In the genomic region with DNA sequence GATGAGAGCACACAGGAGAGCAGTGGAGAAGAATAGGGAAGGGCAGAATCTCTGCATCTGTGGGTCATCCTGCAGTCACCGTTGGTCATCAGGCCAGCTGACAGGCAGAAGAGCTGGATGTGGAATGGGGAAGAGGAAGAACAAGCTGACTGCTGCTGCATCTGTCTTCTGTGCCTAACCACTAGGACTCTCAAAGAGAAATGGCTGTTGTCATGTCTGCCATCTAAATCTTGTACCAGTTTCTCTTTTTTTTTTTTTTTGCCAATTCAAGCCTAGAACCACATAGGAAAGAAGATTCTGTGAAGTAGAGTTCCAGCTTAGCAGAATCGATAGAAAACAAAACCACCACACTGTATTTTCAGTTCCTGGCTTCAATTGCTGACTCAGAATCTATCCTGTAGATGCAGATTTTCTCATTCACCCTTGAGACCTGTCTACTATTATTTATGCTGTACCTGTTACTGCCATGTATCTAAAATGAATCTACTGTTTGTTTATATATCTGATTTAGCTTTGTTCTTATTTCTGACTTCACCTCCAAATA, we compare ENCODE assay signal across 9 cellular contexts.
DNase-seq lines count a peak whose midpoint lies in the region; ATAC-seq lines count a peak whose summit lies in the region.
"Had no signal": no experiment of that assay in that cellular context is flagged by ENCODE, and none has a peak within 500 bp of the region (broad histone marks: within the 10 kb centered on the region; RNA-seq: fewer than 3 reads in every experiment).

No MANE protein-coding gene starts in this region.

- peak; percentile 23 for DNase-seq in RKO (ENCODE audit: low spot score)
- no peak for DNase-seq in NCI-H2107 treated with DMSO at 0.1 percent for 48 hours (lab: John Stamatoyannopoulos, UW; ENCODE audit: unreplicated experiment)
- no peak for DNase-seq in HCEC 1CT
- DNase-seq in activated CD4-positive, alpha-beta T cell treated with anti-CD3 and anti-CD28 coated beads for 4 hours = no peak
- DNase-seq in dermis blood vessel endothelial cell = no peak
- DNase-seq: anterior cingulate cortex had no signal

- ATAC-seq in GM18858 (IDR thresholded peaks at IDR 0.05; ENCODE audit: unreplicated experiment) = peak; percentile 87
- peak; percentile 87 for ATAC-seq in GM21447 (IDR thresholded peaks at IDR 0.05; ENCODE audit: unreplicated experiment)
- peak; percentile 83 for ATAC-seq in HG03095 (IDR thresholded peaks at IDR 0.05; ENCODE audit: unreplicated experiment)
